ENCODE assay signal across 1 cellular context in the genomic region with DNA sequence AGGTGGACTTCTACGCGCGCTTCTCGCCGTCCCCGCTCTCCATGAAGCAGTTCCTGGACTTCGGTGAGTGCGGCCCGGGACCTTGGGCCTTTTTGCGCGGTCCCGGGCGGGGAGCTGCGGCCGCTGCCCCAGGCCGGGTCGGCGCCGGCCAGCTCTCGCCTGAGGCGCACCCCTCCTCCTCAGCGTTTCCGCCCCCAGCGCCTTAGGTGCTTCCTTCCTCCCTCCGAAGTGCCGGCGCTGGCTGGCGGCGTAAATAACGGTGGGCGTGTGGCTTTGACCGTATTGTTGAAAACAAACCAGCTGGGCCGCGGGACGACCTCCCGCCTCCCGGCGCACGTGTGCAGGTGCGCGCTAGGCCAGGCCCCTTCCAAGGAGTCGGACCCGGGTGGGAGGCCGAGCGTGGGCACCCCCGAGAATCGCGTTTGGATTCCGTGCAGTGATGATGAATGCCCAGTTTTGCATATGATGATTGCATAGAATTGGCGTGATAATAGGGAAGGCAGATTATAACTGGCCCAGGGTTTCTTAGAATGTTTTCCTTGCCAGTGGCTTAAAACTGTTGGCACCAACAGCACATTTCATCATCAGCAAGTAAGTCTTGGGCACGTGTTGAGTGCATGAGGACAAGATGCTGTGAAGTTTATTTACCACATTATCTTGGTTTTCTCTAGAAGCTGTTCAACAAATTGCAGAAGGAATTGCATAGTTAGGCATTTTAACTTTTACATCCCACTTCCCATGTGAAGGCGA.
TF ChIP-seq lines count a peak whose summit lies in the region.

No MANE protein-coding gene starts in this region.

TF ChIP-seq in HepG2, 621 proteins besides CTCF, POLR2A, EP300 and RAD21 (continued from another document and continues in another):
- TF ChIP-seq ZSCAN12 (CRISPR knock-in tag; IDR thresholded peaks at IDR 0.05) (no peak; the same call in 1 of the 2 replicates), EHMT2 (IDR thresholded peaks at IDR 0.05; ENCODE audit: borderline replicate concordance, low read depth, low read length) (no peak), SNAI1 (CRISPR knock-in tag; IDR thresholded peaks at IDR 0.05; ENCODE audit: borderline replicate concordance) (peak; percentile 82; the same call in 1 of the 2 replicates), GATAD1 (CRISPR knock-in tag; IDR thresholded peaks at IDR 0.05) (no peak), ZNF577 (CRISPR knock-in tag; IDR thresholded peaks at IDR 0.05; ENCODE audit: borderline replicate concordance, low read depth) (no peak), ZNF180 (CRISPR knock-in tag; IDR thresholded peaks at IDR 0.05; ENCODE audit: borderline replicate concordance, low read depth) (no peak), NPAS2 (CRISPR knock-in tag; IDR thresholded peaks at IDR 0.05; ENCODE audit: borderline replicate concordance) (no peak), RAD51 (IDR thresholded peaks at IDR 0.05; ENCODE audit: borderline replicate concordance) (no peak), ZNF549 (CRISPR knock-in tag; IDR thresholded peaks at IDR 0.05) (no peak), ZXDC (CRISPR knock-in tag; IDR thresholded peaks at IDR 0.05) (no peak), PRDM15 (CRISPR knock-in tag; IDR thresholded peaks at IDR 0.05) (peak; percentile 1; the same call in 1 of the 2 replicates), TOE1 (CRISPR knock-in tag; IDR thresholded peaks at IDR 0.05) (no peak; the same call in 1 of the 2 replicates), HOXD1 (CRISPR knock-in tag; IDR thresholded peaks at IDR 0.05) (no peak), ZSCAN30 (CRISPR knock-in tag; IDR thresholded peaks at IDR 0.05) (peak; percentile 80; the same call in 1 of the 2 replicates), ZNF891 (CRISPR knock-in tag; IDR thresholded peaks at IDR 0.05) (peak; percentile 51; the same call in 1 of the 2 replicates), STAG1 (CRISPR knock-in tag; IDR thresholded peaks at IDR 0.05) (no peak), NFKB2 (CRISPR knock-in tag; IDR thresholded peaks at IDR 0.05; ENCODE audit: borderline replicate concordance) (0 out of 2 replicates have a peak, but pooled peaks have one; percentile 68), PATZ1 (CRISPR knock-in tag; IDR thresholded peaks at IDR 0.05) (peak; percentile 62), ZC3H4 (CRISPR knock-in tag; IDR thresholded peaks at IDR 0.05; ENCODE audit: borderline replicate concordance) (peak; percentile 53; the same call in 1 of the 2 replicates), ZNF207 (IDR thresholded peaks at IDR 0.05; ENCODE audit: borderline replicate concordance) (no peak), RBM39 (IDR thresholded peaks at IDR 0.05; ENCODE audit: low read depth, low read length, poor library complexity, severe bottlenecking) (peak; percentile 52), FOXA1 (IDR thresholded peaks at IDR 0.05) (no peak), FOXA1 (CRISPR knock-in tag; IDR thresholded peaks at IDR 0.05) (no peak), MLLT10 (CRISPR knock-in tag; IDR thresholded peaks at IDR 0.05) (no peak), ZNF770 (CRISPR knock-in tag; IDR thresholded peaks at IDR 0.05) (peak; percentile 12; the same call in 1 of the 2 replicates)
- TF ChIP-seq, protein P1, sequence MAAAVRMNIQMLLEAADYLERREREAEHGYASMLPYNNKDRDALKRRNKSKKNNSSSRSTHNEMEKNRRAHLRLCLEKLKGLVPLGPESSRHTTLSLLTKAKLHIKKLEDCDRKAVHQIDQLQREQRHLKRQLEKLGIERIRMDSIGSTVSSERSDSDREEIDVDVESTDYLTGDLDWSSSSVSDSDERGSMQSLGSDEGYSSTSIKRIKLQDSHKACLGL (CRISPR knock-in tag; IDR thresholded peaks at IDR 0.05), result peak; percentile 94
- TF ChIP-seq, protein P2, sequence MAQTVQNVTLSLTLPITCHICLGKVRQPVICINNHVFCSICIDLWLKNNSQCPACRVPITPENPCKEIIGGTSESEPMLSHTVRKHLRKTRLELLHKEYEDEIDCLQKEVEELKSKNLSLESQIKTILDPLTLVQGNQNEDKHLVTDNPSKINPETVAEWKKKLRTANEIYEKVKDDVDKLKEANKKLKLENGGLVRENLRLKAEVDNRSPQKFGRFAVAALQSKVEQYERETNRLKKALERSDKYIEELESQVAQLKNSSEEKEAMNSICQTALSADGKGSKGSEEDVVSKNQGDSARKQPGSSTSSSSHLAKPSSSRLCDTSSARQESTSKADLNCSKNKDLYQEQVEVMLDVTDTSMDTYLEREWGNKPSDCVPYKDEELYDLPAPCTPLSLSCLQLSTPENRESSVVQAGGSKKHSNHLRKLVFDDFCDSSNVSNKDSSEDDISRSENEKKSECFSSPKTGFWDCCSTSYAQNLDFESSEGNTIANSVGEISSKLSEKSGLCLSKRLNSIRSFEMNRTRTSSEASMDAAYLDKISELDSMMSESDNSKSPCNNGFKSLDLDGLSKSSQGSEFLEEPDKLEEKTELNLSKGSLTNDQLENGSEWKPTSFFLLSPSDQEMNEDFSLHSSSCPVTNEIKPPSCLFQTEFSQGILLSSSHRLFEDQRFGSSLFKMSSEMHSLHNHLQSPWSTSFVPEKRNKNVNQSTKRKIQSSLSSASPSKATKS (CRISPR knock-in tag; IDR thresholded peaks at IDR 0.05), result 0 out of 2 replicates have a peak, but pooled peaks have one; percentile 40
- TF ChIP-seq, protein P3, sequence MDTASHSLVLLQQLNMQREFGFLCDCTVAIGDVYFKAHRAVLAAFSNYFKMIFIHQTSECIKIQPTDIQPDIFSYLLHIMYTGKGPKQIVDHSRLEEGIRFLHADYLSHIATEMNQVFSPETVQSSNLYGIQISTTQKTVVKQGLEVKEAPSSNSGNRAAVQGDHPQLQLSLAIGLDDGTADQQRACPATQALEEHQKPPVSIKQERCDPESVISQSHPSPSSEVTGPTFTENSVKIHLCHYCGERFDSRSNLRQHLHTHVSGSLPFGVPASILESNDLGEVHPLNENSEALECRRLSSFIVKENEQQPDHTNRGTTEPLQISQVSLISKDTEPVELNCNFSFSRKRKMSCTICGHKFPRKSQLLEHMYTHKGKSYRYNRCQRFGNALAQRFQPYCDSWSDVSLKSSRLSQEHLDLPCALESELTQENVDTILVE (CRISPR knock-in tag; IDR thresholded peaks at IDR 0.05), result no peak
- TF ChIP-seq, protein P4, sequence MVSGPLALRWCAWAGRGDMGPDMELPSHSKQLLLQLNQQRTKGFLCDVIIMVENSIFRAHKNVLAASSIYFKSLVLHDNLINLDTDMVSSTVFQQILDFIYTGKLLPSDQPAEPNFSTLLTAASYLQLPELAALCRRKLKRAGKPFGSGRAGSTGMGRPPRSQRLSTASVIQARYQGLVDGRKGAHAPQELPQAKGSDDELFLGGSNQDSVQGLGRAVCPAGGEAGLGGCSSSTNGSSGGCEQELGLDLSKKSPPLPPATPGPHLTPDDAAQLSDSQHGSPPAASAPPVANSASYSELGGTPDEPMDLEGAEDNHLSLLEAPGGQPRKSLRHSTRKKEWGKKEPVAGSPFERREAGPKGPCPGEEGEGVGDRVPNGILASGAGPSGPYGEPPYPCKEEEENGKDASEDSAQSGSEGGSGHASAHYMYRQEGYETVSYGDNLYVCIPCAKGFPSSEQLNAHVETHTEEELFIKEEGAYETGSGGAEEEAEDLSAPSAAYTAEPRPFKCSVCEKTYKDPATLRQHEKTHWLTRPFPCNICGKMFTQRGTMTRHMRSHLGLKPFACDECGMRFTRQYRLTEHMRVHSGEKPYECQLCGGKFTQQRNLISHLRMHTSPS (CRISPR knock-in tag; IDR thresholded peaks at IDR 0.05; ENCODE audit: low read depth), result no peak
- TF ChIP-seq, protein P5, sequence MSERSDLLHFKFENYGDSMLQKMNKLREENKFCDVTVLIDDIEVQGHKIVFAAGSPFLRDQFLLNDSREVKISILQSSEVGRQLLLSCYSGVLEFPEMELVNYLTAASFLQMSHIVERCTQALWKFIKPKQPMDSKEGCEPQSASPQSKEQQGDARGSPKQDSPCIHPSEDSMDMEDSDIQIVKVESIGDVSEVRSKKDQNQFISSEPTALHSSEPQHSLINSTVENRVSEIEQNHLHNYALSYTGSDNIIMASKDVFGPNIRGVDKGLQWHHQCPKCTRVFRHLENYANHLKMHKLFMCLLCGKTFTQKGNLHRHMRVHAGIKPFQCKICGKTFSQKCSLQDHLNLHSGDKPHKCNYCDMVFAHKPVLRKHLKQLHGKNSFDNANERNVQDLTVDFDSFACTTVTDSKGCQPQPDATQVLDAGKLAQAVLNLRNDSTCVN (CRISPR knock-in tag; IDR thresholded peaks at IDR 0.05; ENCODE audit: borderline replicate concordance), result peak; percentile 48; the same call in 1 of the 2 replicates
